9 cellular contexts compared by ENCODE assay signal in the genomic region with DNA sequence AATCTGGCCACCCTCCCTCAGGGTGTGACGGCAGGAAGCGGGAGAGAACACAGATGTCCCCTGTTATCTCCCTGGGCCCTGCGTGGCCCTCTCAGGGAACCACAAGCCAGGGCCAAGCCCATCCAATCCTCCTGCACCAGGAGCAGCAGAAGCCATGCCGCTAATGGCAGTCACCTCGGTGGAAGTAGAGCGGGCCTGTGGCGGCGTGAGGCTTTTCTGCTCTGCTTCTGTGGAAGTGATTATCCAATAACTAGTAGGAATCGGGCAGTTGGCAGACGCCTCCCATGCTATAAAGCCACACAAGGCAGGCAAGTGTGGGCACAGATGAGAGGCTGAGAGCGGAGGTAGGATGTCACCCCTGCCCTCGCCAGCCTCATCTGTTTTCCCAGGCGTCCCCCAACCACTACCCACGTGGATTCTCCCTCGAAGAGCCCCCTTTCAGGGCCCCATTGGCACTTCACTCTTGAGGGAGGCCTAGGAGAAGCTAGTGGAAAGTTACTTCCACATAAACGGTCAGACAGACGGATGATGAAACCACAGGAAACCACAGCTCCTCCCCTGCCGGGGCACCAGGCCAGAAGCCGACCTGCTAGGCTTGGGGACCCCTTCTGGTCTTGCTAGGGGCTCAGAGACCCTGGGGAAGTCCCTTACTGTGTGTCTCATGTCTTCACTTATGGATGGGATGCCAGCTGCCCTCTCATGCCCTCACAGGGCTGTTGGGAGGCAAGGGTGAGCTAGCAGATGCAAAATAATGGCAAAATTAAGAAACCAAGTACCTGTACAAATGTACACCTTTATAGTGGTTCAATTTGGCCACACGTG. TPM values are rescaled to one million over a fixed set of nuclear protein-coding genes. Genes with fewer than 3 reads are reported as not detected.
DNase-seq lines count a peak whose midpoint lies in the region; ATAC-seq, FAIRE-seq and TF ChIP-seq lines count a peak whose summit lies in the region.
"Had no signal": no experiment of that assay in that cellular context is flagged by ENCODE, and none has a peak within 500 bp of the region (broad histone marks: within the 10 kb centered on the region; RNA-seq: fewer than 3 reads in every experiment).

No MANE protein-coding gene starts in this region.

- TF ChIP-seq CTCF in GM12864 (IDR thresholded peaks at IDR 0.05; ENCODE audit: low read depth, low read length, missing control alignments) (no peak), esophagus squamous epithelium (IDR thresholded peaks at IDR 0.05) (no peak), pancreas (IDR thresholded peaks at IDR 0.05) (no peak)

- no peak for FAIRE-seq in pancreas (lab: Jason Lieb, UNC)

- H3K36me3 ChIP-seq in esophagus squamous epithelium = no peaks in the 10 kb centered on the region
- H3K36me3 ChIP-seq in pancreas = no peaks in the 10 kb centered on the region

- peak; percentile 51 for ATAC-seq in HG02610 (IDR thresholded peaks at IDR 0.05; ENCODE audit: unreplicated experiment)
- ATAC-seq in pancreas = peak in 3 of 4 donors; percentile 57 to 82 (median 77)

- no peak for TF ChIP-seq POLR2A in esophagus squamous epithelium (IDR thresholded peaks at IDR 0.05)

- intact Hi-C loops in esophagus squamous epithelium (cut with DNase I) (loop anchor here (10.0 kb wide), 1 partner anchor 529 kb away; no protein-coding TSS in a partner anchor), pancreas (cut with DNase I) (loop anchor here in 2 of 3 donors (10.0 kb wide), 2 partner anchors 529 to 539 kb away; no protein-coding TSS in a partner anchor)

- H3K9me3 ChIP-seq in esophagus squamous epithelium (no peaks in the 10 kb centered on the region), pancreas (no peaks in the 10 kb centered on the region)

- H3K27ac ChIP-seq in esophagus squamous epithelium = peak overlapping the region; percentile 69 to 91 (median 75)
- peak overlapping the region in 2 of 4 donors; percentile 43 to 69 for H3K27ac ChIP-seq in pancreas

- no peak for DNase-seq in GM12864 (ENCODE audit: low read depth)
- peak; percentile 78 for DNase-seq in NCI-H460 (ENCODE audit: extremely low read depth, low read depth)
- peak; percentile 77 for DNase-seq in activated CD8-positive, alpha-beta memory T cell treated with anti-CD3 and anti-CD28 coated beads, Interleukin-2, amount 50 U/mL, for 48 hours
- DNase-seq in esophagus squamous epithelium (lab: John Stamatoyannopoulos, UW) = peak; percentile 15
- peak in 2 of 6 donors; percentile 59 to 62 for DNase-seq in pancreas
- no peak for DNase-seq in NCI-H2196 treated with DMSO at 0.1 percent for 48 hours (lab: John Stamatoyannopoulos, UW; ENCODE audit: unreplicated experiment)
- no peak for DNase-seq in NCI-H748 (lab: John Stamatoyannopoulos, UW; ENCODE audit: unreplicated experiment)

- H3K4me1 ChIP-seq in esophagus squamous epithelium (peaks cover 0 to 24% (median 13%) of the 10 kb centered on the region in 3 donors), pancreas (peaks cover 0 to 8% (median 0%) of the 10 kb centered on the region in 3 donors)

- 53 to 73% methylated on average over 2 to 10 of the region's 20 CpGs for WGBS in esophagus squamous epithelium, 2 donors
- WGBS in pancreas, 2 donors = 68 to 72% methylated on average over 20 of the region's 20 CpGs

- H3K27me3 ChIP-seq in esophagus squamous epithelium = no peaks in the 10 kb centered on the region
- H3K27me3 ChIP-seq in pancreas = no peaks in the 10 kb centered on the region

- H3K4me3 ChIP-seq in GM12864 (ENCODE audit: low read depth, low read length) (peak overlapping the region; percentile 5; the same call in 1 of the 2 replicates), esophagus squamous epithelium (peak overlapping the region in 1 of 4 donors; percentile 15), pancreas (no peak overlapping the region)

RNA-seq across cellular contexts. Expression of a gene that starts 18.8 kb away (rescaled TPM):
- 1,028 and 1,226 TPM in 2 replicates for total RNA-seq in NCI-H460 (2014; rRNA removed; shearing (Covaris generic))
- polyA plus RNA-seq in NCI-H460 (2014; cell fraction: nucleus; rRNA removed) = 1,247 and 1,697 TPM in 2 replicates
- total RNA-seq in esophagus squamous epithelium = 1,000 to 10,000 TPM in 2 of 4 donors, 100 to 1,000 TPM in 2; 435 to 1,751 (median 1,260) TPM
- total RNA-seq in pancreas = 1,000 to 10,000 TPM in 2 of 6 donors, 100 to 1,000 TPM in 4; 460 to 1,697 (median 685) TPM
- polyA plus RNA-seq in pancreas = 1,000 to 10,000 TPM; 2,074 to 2,276 TPM

RNA-seq across cellular contexts. Expression of a gene that starts 49.7 kb away (rescaled TPM):
- not detected in 2 replicates for total RNA-seq in NCI-H460 (2014; rRNA removed; shearing (Covaris generic))
- not detected in 2 replicates for polyA plus RNA-seq in NCI-H460 (2014; cell fraction: nucleus; rRNA removed)
- total RNA-seq in esophagus squamous epithelium (1 to 10 TPM in 2 of 4 donors, under 1 TPM in 1, not detected in 1; 0.22 to 3.1 (median 1.9) TPM), pancreas (1 to 10 TPM in 2 of 6 donors, under 1 TPM in 4; 0.05 to 2.0 (median 0.47) TPM)
- polyA plus RNA-seq in pancreas = under 1 TPM; 0.04 to 0.05 TPM
- total RNA-seq: activated CD8-positive, alpha-beta memory T cell treated with anti-CD3 and anti-CD28 coated beads for 36 hours had no signal

Comparison
In these comparisons a context has a peak if more than half of its experiments do, and no peak if none do; other contexts are left out.
1. DNase-seq: peak in NCI-H460 (single experiment), activated CD8-positive, alpha-beta memory T cell treated with anti-CD3 and anti-CD28 coated beads, Interleukin-2, amount 50 U/mL, for 48 hours (single experiment) and esophagus squamous epithelium (single experiment); none in GM12864 (single experiment), NCI-H2196 treated with DMSO at 0.1 percent for 48 hours (single experiment) and NCI-H748 (single experiment).